Comparison of ENCODE assay signal across 8 cellular contexts in the genomic region with DNA sequence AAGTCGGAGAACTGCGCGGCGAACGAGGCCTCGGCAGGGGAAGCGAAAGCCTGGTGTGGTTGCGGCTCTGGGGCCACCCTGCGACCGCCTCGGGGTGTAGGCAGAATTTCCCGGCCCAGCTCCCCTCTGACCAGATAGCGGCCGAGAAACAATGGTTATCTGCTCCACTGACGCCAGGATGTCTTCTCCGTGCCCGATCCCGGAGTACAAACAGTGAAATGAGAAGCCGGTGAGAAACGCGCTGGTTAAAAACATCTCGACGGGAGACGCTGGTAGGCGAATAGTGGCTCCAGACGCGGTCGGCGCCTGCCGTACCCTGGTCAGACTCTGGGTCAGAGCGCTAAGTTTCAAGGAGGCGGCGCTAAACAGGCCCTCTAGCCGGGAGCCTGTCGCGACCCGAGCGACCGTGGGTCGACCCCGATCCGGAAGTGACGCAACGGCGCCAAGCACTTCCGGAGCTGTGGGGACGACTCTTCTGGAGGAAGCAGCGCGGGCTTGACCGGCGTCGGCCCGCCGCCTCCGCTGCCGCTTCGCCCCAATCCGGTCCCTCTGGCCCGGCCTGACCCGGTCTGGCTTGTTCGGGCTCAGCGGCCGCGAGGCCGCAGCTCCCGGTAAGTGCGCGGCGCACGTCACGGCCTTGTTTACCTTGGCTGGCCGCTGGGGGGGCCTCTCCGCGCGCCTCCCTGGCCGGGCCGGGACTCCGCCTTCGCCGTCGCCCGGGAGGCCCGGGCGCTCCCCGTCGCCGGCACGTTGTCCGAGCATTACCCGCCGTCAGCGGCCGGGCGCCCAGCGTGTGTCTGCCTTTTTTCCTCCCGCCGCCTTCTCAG. TPM values are rescaled to one million over a fixed set of nuclear protein-coding genes. Genes with fewer than 3 reads are reported as not detected.
A peak's percentile ranks its signal among the peaks of the same experiment; 100 is the strongest.
DNase-seq lines count a peak whose midpoint lies in the region; ATAC-seq and TF ChIP-seq lines count a peak whose summit lies in the region.

A gene (plus strand): TSS at position 455 of the 827 bp plus-strand sequence. CDS start 8,717 bp downstream, outside the sequence.

- H3K36me3 ChIP-seq in ACC112 (ENCODE audit: insufficient read depth, low read length): peaks cover 3% of the 10 kb centered on the region; the same call in 1 of the 2 replicates

- POLR2A ChIA-PET in WTC11 (lab: Charles Lee): interaction anchor here (0.9 to 1.3 kb wide), 3 partner anchors 14 to 255 kb away, joined by 3 to 5 read pairs (median 3); no protein-coding TSS in a partner anchor

- DNase-seq in NCI-H2227 treated with DMSO at 0.1 percent for 48 hours (lab: John Stamatoyannopoulos, UW): peak; percentile 61
- peak; percentile 88 for DNase-seq in WTC11 (ENCODE audit: low spot score)
- DNase-seq in cardiac fibroblast (ENCODE audit: low read depth in 2 of 2): peak; percentile 93 to 95
- peak; percentile 90 to 93 (median 92) for DNase-seq in immature natural killer cell
- peak; percentile 75 to 86 for DNase-seq in stimulated activated CD4-positive, alpha-beta T cell treated with anti-CD3 and anti-CD28 coated beads, Interleukin-12 subunit alpha, Interleukin-12 subunit beta, amount 100 ng/mL, for 24 hours (ENCODE audit: low read depth in 2 of 2)

- H3K27ac Mint-ChIP-seq in WTC11 (peak within 1 kb of the TSS; percentile 98), immature natural killer cell (peak within 1 kb of the TSS; percentile 98 to 99 (median 99))

- no peaks in the 10 kb centered on the region for H3K9me3 Mint-ChIP-seq in WTC11
- H3K9me3 Mint-ChIP-seq in immature natural killer cell: no peaks in the 10 kb centered on the region

- H3K4me1 Mint-ChIP-seq in WTC11 (peaks cover 7% of the 10 kb centered on the region), immature natural killer cell (peaks cover 37 to 38% of the 10 kb centered on the region in 2 donors)

- H3K27me3 Mint-ChIP-seq in WTC11 (ENCODE audit: low read depth) (no peaks in the 10 kb centered on the region), immature natural killer cell (ENCODE audit: low read depth in 3 of 3) (peaks cover 9 to 20% (median 19%) of the 10 kb centered on the region in 3 donors)

- H3K4me3 ChIP-seq in ACC112 (ENCODE audit: low read depth, low read length) (peak within 1 kb of the TSS; percentile 89), cardiac fibroblast (replicated peaks in 1 of 2; ENCODE audit: low read depth in 2 of 2, low read length in 2 of 2) (peak within 1 kb of the TSS; percentile 78 to 79)

- TF ChIP-seq CTCF in WTC11 (IDR thresholded peaks at IDR 0.05): no peak
- TF ChIP-seq CTCF in cardiac fibroblast (IDR thresholded peaks at IDR 0.05; ENCODE audit: low read depth, low read length): no peak

- peak within 1 kb of the TSS; percentile 76 for H2AFZ ChIP-seq in ACC112 (ENCODE audit: low read length, unreplicated experiment)

- H3K27me3 ChIP-seq in ACC112 (ENCODE audit: insufficient read depth, low read length): no peaks in the 10 kb centered on the region

- CTCF ChIA-PET in WTC11 (lab: Charles Lee): interaction anchor here (0.6 to 1.9 kb wide), 10 partner anchors 14 to 253 kb away, joined by 3 to 11 read pairs (median 4); a partner anchor contains a TSS

- H3K4me3 Mint-ChIP-seq in WTC11 (peak within 1 kb of the TSS; percentile 94), immature natural killer cell (peak within 1 kb of the TSS; percentile 95 to 99 (median 97))

- H3K27ac ChIP-seq in ACC112 (ENCODE audit: low read depth, low read length): peak within 1 kb of the TSS; percentile 92

- H3K4me1 ChIP-seq in ACC112 (ENCODE audit: control insufficient read depth, insufficient read depth, low read length, unreplicated experiment): peaks cover 13% of the 10 kb centered on the region

- ATAC-seq in GM18520 (IDR thresholded peaks at IDR 0.05; ENCODE audit: unreplicated experiment): peak; percentile 81
- ATAC-seq in HG03064 (IDR thresholded peaks at IDR 0.05; ENCODE audit: low read depth, unreplicated experiment): peak; percentile 75
- ATAC-seq in WTC11: peak; percentile 93

- peaks cover 32% of the 10 kb centered on the region for H3K79me2 ChIP-seq in ACC112 (ENCODE audit: control insufficient read depth, insufficient read depth, low read length, unreplicated experiment)

- H3K36me3 Mint-ChIP-seq in WTC11: peaks cover 5% of the 10 kb centered on the region
- no peaks in the 10 kb centered on the region for H3K36me3 Mint-ChIP-seq in immature natural killer cell

TF ChIP-seq in WTC11, 78 proteins besides CTCF, POLR2A, EP300 and RAD21 (continues in another document):
- TF ChIP-seq NR2C2 (CRISPR knock-in tag; IDR thresholded peaks at IDR 0.05) (peak; percentile 73), HMGA2 (CRISPR knock-in tag; IDR thresholded peaks at IDR 0.05) (no peak), ESRRA (CRISPR knock-in tag; IDR thresholded peaks at IDR 0.05; ENCODE audit: borderline replicate concordance) (peak; percentile 70; the same call in 1 of the 2 replicates), IRF2 (CRISPR knock-in tag; IDR thresholded peaks at IDR 0.05; ENCODE audit: borderline replicate concordance, low read depth) (no peak), NR1H2 (CRISPR knock-in tag; IDR thresholded peaks at IDR 0.05) (no peak), NFATC4 (CRISPR knock-in tag; IDR thresholded peaks at IDR 0.05) (no peak), GRHL2 (CRISPR knock-in tag; IDR thresholded peaks at IDR 0.05; ENCODE audit: insufficient replicate concordance, severe bottlenecking) (no peak), GABPB1 (CRISPR knock-in tag; IDR thresholded peaks at IDR 0.05) (peak; percentile 92), ZNF232 (CRISPR knock-in tag; IDR thresholded peaks at IDR 0.05) (peak; percentile 56; the same call in 1 of the 2 replicates), RELA (CRISPR knock-in tag; IDR thresholded peaks at IDR 0.05; ENCODE audit: borderline replicate concordance) (peak; percentile 7; the same call in 1 of the 2 replicates)
- TF ChIP-seq, protein P1, sequence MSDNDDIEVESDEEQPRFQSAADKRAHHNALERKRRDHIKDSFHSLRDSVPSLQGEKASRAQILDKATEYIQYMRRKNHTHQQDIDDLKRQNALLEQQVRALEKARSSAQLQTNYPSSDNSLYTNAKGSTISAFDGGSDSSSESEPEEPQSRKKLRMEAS (CRISPR knock-in tag; IDR thresholded peaks at IDR 0.05): no peak; the same call in 1 of the 2 replicates
- TF ChIP-seq, protein P2, sequence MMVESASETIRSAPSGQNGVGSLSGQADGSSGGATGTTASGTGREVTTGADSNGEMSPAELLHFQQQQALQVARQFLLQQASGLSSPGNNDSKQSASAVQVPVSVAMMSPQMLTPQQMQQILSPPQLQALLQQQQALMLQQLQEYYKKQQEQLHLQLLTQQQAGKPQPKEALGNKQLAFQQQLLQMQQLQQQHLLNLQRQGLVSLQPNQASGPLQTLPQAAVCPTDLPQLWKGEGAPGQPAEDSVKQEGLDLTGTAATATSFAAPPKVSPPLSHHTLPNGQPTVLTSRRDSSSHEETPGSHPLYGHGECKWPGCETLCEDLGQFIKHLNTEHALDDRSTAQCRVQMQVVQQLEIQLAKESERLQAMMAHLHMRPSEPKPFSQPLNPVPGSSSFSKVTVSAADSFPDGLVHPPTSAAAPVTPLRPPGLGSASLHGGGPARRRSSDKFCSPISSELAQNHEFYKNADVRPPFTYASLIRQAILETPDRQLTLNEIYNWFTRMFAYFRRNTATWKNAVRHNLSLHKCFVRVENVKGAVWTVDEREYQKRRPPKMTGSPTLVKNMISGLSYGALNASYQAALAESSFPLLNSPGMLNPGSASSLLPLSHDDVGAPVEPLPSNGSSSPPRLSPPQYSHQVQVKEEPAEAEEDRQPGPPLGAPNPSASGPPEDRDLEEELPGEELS (CRISPR knock-in tag; IDR thresholded peaks at IDR 0.05): peak; percentile 61; the same call in 1 of the 2 replicates
- TF ChIP-seq, protein P3, sequence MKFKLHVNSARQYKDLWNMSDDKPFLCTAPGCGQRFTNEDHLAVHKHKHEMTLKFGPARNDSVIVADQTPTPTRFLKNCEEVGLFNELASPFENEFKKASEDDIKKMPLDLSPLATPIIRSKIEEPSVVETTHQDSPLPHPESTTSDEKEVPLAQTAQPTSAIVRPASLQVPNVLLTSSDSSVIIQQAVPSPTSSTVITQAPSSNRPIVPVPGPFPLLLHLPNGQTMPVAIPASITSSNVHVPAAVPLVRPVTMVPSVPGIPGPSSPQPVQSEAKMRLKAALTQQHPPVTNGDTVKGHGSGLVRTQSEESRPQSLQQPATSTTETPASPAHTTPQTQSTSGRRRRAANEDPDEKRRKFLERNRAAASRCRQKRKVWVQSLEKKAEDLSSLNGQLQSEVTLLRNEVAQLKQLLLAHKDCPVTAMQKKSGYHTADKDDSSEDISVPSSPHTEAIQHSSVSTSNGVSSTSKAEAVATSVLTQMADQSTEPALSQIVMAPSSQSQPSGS (CRISPR knock-in tag; IDR thresholded peaks at IDR 0.05; ENCODE audit: borderline replicate concordance, low read depth): no peak
- TF ChIP-seq, protein P4, sequence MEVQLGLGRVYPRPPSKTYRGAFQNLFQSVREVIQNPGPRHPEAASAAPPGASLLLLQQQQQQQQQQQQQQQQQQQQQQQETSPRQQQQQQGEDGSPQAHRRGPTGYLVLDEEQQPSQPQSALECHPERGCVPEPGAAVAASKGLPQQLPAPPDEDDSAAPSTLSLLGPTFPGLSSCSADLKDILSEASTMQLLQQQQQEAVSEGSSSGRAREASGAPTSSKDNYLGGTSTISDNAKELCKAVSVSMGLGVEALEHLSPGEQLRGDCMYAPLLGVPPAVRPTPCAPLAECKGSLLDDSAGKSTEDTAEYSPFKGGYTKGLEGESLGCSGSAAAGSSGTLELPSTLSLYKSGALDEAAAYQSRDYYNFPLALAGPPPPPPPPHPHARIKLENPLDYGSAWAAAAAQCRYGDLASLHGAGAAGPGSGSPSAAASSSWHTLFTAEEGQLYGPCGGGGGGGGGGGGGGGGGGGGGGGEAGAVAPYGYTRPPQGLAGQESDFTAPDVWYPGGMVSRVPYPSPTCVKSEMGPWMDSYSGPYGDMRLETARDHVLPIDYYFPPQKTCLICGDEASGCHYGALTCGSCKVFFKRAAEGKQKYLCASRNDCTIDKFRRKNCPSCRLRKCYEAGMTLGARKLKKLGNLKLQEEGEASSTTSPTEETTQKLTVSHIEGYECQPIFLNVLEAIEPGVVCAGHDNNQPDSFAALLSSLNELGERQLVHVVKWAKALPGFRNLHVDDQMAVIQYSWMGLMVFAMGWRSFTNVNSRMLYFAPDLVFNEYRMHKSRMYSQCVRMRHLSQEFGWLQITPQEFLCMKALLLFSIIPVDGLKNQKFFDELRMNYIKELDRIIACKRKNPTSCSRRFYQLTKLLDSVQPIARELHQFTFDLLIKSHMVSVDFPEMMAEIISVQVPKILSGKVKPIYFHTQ (CRISPR knock-in tag; IDR thresholded peaks at IDR 0.05): no peak
- TF ChIP-seq, protein P5, sequence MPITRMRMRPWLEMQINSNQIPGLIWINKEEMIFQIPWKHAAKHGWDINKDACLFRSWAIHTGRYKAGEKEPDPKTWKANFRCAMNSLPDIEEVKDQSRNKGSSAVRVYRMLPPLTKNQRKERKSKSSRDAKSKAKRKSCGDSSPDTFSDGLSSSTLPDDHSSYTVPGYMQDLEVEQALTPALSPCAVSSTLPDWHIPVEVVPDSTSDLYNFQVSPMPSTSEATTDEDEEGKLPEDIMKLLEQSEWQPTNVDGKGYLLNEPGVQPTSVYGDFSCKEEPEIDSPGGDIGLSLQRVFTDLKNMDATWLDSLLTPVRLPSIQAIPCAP (CRISPR knock-in tag; IDR thresholded peaks at IDR 0.05): no peak

RNA-seq across cellular contexts. Expression of the gene that starts here (rescaled TPM):
- 86.2 to 134 TPM (median 95.1 TPM) in 3 replicates for total RNA-seq in WTC11 (2021)
- polyA plus RNA-seq in immature natural killer cell: 100 to 1,000 TPM; 171 to 224 (median 177) TPM

Comparison
In these comparisons a context has a peak if more than half of its experiments do, and no peak if none do; other contexts are left out.
1. Peak in every context shown above with its lines: DNase-seq, ATAC-seq, H3K4me3 ChIP-seq and H3K27ac ChIP-seq.